11 cellular contexts compared by ENCODE assay signal in the genomic region with DNA sequence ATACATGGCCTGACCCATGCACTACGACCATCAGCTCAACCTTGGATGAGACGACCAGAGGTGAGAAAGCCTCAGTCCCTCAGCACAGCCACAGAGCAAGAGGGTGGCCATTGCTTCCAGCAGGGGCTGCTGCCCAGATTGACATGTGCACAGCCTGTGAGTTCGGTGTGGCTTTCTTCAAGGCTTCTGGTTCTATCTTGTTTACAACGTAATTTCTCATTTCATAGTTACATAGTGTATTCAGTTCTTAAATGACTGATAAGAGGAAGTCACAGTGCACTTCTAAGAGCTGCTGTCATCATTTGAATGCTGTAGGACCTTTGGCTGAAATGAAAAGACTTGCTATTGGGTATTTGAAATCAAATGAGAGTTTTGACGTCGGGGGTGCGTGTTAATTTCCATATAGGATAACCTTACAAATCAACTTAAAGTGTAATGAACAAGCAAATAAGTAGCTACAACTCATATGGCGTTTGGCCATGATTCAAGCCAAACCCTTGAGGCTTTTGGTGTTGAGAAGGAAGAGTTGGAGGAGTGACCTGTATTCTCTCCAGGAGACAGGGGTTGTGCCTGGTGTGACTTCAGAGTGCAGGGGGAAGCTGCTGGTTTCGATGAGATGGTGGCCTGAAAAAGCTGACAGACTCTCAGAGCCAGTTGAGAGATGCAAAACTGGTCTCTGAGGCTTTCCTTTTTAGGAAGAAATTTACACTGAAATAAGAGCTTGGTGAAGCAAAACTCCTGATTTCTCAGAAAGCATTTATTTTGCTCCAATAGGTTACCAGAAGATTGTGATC. TPM values are rescaled to one million over a fixed set of nuclear protein-coding genes. Genes with fewer than 3 reads are reported as not detected.
A peak's percentile ranks its signal among the peaks of the same experiment; 100 is the strongest.
DNase-seq lines count a peak whose midpoint lies in the region; ATAC-seq and TF ChIP-seq lines count a peak whose summit lies in the region.
"Had no signal": no experiment of that assay in that cellular context is flagged by ENCODE, and none has a peak within 500 bp of the region (broad histone marks: within the 10 kb centered on the region; RNA-seq: fewer than 3 reads in every experiment).

No MANE protein-coding gene starts in this region.

- H3K27me3 Mint-ChIP-seq in activated CD4-positive, alpha-beta T cell treated with anti-CD3 and anti-CD28 coated beads, Interleukin-2, amount 10 ng/mL, durations not matched to agents 7 days and 5 days = no peaks in the 10 kb centered on the region
- H3K27me3 Mint-ChIP-seq in naive B cell (no peaks in the 10 kb centered on the region), chondrocyte (ENCODE audit: low read depth) (no peaks in the 10 kb centered on the region)

- no peak for TF ChIP-seq CTCF in chondrocyte (IDR thresholded peaks at IDR 0.05)

- peaks cover 3% of the 10 kb centered on the region for H3K36me3 Mint-ChIP-seq in activated CD4-positive, alpha-beta T cell treated with anti-CD3 and anti-CD28 coated beads, Interleukin-2, amount 10 ng/mL, durations not matched to agents 7 days and 5 days (ENCODE audit: low read depth)
- H3K36me3 Mint-ChIP-seq in naive B cell (no peaks in the 10 kb centered on the region), chondrocyte (ENCODE audit: low read depth) (no peaks in the 10 kb centered on the region)

- CTCF ChIA-PET in activated CD4-positive, alpha-beta T cell treated with anti-CD3 and anti-CD28 coated beads, Interleukin-2, amount 10 ng/mL, durations not matched to agents 7 days and 5 days (lab: Charles Lee) = interaction anchor here (0.6 kb wide), 1 partner anchor 10 kb away, joined by 3 read pairs; no protein-coding TSS in a partner anchor

- peak overlapping the region; percentile 7 for H3K27ac Mint-ChIP-seq in activated CD4-positive, alpha-beta T cell treated with anti-CD3 and anti-CD28 coated beads, Interleukin-2, amount 10 ng/mL, durations not matched to agents 7 days and 5 days
- H3K27ac Mint-ChIP-seq in naive B cell (peak overlapping the region in 2 of 6 donors; percentile 32 to 57), chondrocyte (ENCODE audit: unreplicated experiment) (no peak overlapping the region)

- H3K9me3 Mint-ChIP-seq in activated CD4-positive, alpha-beta T cell treated with anti-CD3 and anti-CD28 coated beads, Interleukin-2, amount 10 ng/mL, durations not matched to agents 7 days and 5 days = no peaks in the 10 kb centered on the region
- no peaks in the 10 kb centered on the region for H3K9me3 Mint-ChIP-seq in naive B cell
- H3K9me3 Mint-ChIP-seq in chondrocyte (ENCODE audit: low read depth) = no peaks in the 10 kb centered on the region
- H3K9me3 Mint-ChIP-seq: nephron had no signal

- H3K4me3 Mint-ChIP-seq in activated CD4-positive, alpha-beta T cell treated with anti-CD3 and anti-CD28 coated beads, Interleukin-2, amount 10 ng/mL, durations not matched to agents 7 days and 5 days = no peak overlapping the region
- peak overlapping the region in 1 of 8 donors; percentile 25 for H3K4me3 Mint-ChIP-seq in naive B cell
- H3K4me3 Mint-ChIP-seq in chondrocyte (ENCODE audit: unreplicated experiment) = no peak overlapping the region
- H3K4me3 Mint-ChIP-seq: nephron had no signal

- DNase-seq in activated CD4-positive, alpha-beta T cell treated with anti-CD3 and anti-CD28 coated beads, Interleukin-2, amount 10 ng/mL, durations not matched to agents 7 days and 5 days = no peak
- DNase-seq in activated CD4-positive, alpha-beta T cell treated with anti-CD3 and anti-CD28 coated beads for 48 hours = no peak
- no peak for DNase-seq in naive B cell
- DNase-seq in A172 (ENCODE audit: low spot score) = no peak
- no peak for DNase-seq in left cardiac atrium
- no peak for DNase-seq in chondrocyte (ENCODE audit: low spot score)
- DNase-seq: central memory CD4-positive, alpha-beta T cell; OCI-M1 had no signal

- POLR2A ChIA-PET in activated CD4-positive, alpha-beta T cell treated with anti-CD3 and anti-CD28 coated beads, Interleukin-2, amount 10 ng/mL, durations not matched to agents 7 days and 5 days (lab: Charles Lee) = no interaction called here

- intact Hi-C loops in left cardiac atrium (cut with DNase I) = no loop called here

- H3K4me1 Mint-ChIP-seq in activated CD4-positive, alpha-beta T cell treated with anti-CD3 and anti-CD28 coated beads, Interleukin-2, amount 10 ng/mL, durations not matched to agents 7 days and 5 days = peaks cover 14% of the 10 kb centered on the region
- H3K4me1 Mint-ChIP-seq in naive B cell (peaks cover 10 to 19% (median 13%) of the 10 kb centered on the region in 3 donors), chondrocyte (ENCODE audit: low read depth) (peaks cover 9% of the 10 kb centered on the region)

- ATAC-seq in GM21576 (IDR thresholded peaks at IDR 0.05; ENCODE audit: unreplicated experiment) (peak; percentile 91), HG03342 (IDR thresholded peaks at IDR 0.05; ENCODE audit: unreplicated experiment) (peak; percentile 92), naive B cell (ENCODE audit: low read depth in 2 of 2) (peak; percentile 55 to 78), left cardiac atrium (no peak)

RNA-seq across cellular contexts. Expression of a gene that starts 51.0 kb away (rescaled TPM):
- 10 to 100 TPM; 22.0 to 23.6 TPM for total RNA-seq in activated CD4-positive, alpha-beta T cell treated with anti-CD3 and anti-CD28 coated beads, Interleukin-2, amount 10 ng/mL, durations not matched to agents 7 days and 5 days
- 1 to 10 TPM in 5 of 6 donors, under 1 TPM in 1; 0.41 to 2.2 (median 1.7) TPM for polyA plus RNA-seq in naive B cell (ENCODE audit: low read depth in 6 of 6)
- total RNA-seq in A172 (2014; rRNA removed; shearing (Covaris generic)) = 2.2 and 2.7 TPM in 2 replicates
- total RNA-seq in left cardiac atrium (10 to 100 TPM; 14.0 to 22.6 TPM), chondrocyte (7.8 to 10.6 TPM (median 8.0 TPM) in 3 replicates)

RNA-seq across cellular contexts. Expression of a gene that starts 52.7 kb away (rescaled TPM):
- total RNA-seq in activated CD4-positive, alpha-beta T cell treated with anti-CD3 and anti-CD28 coated beads, Interleukin-2, amount 10 ng/mL, durations not matched to agents 7 days and 5 days = 10 to 100 TPM; 35.8 to 38.6 TPM
- polyA plus RNA-seq in naive B cell (ENCODE audit: low read depth in 6 of 6) = 10 to 100 TPM; 14.7 to 36.8 (median 22.5) TPM
- 7.6 and 7.9 TPM in 2 replicates for total RNA-seq in A172 (2014; rRNA removed; shearing (Covaris generic))
- total RNA-seq in left cardiac atrium (10 to 100 TPM; 33.8 to 51.1 TPM), chondrocyte (8.9 to 10.4 TPM (median 10.3 TPM) in 3 replicates)

Comparison
In these comparisons a context has a peak if more than half of its experiments do, and no peak if none do; other contexts are left out.
1. ATAC-seq: peak in GM21576 (single experiment), HG03342 (single experiment) and naive B cell (2 of 2); none in left cardiac atrium (0 of 2).